Comparison of ENCODE assay signal across 7 cellular contexts in the genomic region with DNA sequence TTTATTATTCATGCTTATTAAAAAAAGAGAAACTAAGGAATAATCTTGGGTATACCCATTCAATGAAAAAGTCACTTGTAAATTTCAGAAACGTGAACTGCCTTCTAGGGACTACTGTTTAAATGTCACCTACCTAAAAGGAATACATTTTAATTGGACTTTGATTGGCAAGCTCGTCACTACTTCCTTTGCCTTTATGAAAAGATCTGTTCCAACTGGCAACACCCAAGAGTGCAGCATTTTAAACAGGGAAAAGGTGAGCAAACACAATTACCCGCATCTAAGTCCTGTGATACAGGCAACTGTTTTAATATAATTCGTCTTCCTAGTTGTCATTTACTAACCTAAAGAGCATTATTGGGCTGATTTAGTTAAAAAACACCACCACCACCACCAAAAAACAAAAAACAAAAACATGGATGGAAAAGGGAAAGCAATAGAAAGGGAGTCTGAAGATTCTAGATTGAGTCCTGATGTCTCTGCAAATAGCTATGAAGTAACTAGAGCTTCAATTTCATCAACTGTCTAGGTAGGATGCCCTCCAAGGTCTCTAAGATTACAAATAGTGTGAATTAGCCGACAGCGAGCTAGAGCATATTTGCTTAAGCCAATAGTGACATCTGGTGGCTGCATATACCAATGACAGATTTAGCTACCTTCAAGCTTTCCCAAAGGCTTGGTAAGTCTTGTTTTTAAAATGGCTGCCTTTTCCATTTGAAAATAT. TPM values are rescaled to one million over a fixed set of nuclear protein-coding genes. Genes with fewer than 3 reads are reported as not detected.
A peak's percentile ranks its signal among the peaks of the same experiment; 100 is the strongest.
DNase-seq lines count a peak whose midpoint lies in the region; ATAC-seq, FAIRE-seq and TF ChIP-seq lines count a peak whose summit lies in the region.

No MANE protein-coding gene starts in this region.

- no peaks in the 10 kb centered on the region for H3K9me3 Mint-ChIP-seq in activated CD4-positive, alpha-beta T cell treated with anti-CD3 and anti-CD28 coated beads, Interleukin-2, amount 10 ng/mL, durations not matched to agents 7 days and 5 days

- no peak overlapping the region for H2AK5ac ChIP-seq in neuronal stem cell (ENCODE audit: low read depth, low read length)

- no peaks in the 10 kb centered on the region for H3K9me3 ChIP-seq in neuronal stem cell (replicated peaks in 1 of 2; ENCODE audit: control insufficient read depth in 2 of 2, insufficient read depth in 1 of 2, low read depth in 1 of 2, low read length in 2 of 2)

- no peaks in the 10 kb centered on the region for H3K27me3 ChIP-seq in neuronal stem cell (ENCODE audit: control insufficient read depth in 3 of 3, insufficient read depth in 3 of 3, low read depth in 1 of 3, low read length in 3 of 3)

- H3K23ac ChIP-seq in neuronal stem cell (ENCODE audit: low read depth, low read length, poor library complexity) = no peak overlapping the region

- H3K27me3 Mint-ChIP-seq in activated CD4-positive, alpha-beta T cell treated with anti-CD3 and anti-CD28 coated beads, Interleukin-2, amount 10 ng/mL, durations not matched to agents 7 days and 5 days = peaks cover 15% of the 10 kb centered on the region

- H3K4me1 ChIP-seq in neuronal stem cell (ENCODE audit: control insufficient read depth in 2 of 2, insufficient read depth in 1 of 2, low read depth in 1 of 2, low read length in 2 of 2) = no peaks in the 10 kb centered on the region

- H2BK15ac ChIP-seq in neuronal stem cell (ENCODE audit: low read length) = no peak overlapping the region

- POLR2A ChIA-PET in activated CD4-positive, alpha-beta T cell treated with anti-CD3 and anti-CD28 coated beads, Interleukin-2, amount 10 ng/mL, durations not matched to agents 7 days and 5 days (lab: Charles Lee) = interaction anchor here (0.6 kb wide), 1 partner anchor 535 kb away, joined by 3 read pairs; no protein-coding TSS in a partner anchor

- no peak overlapping the region for H2AFZ ChIP-seq in neuronal stem cell (ENCODE audit: low read length)

- no peak overlapping the region for H3K4me2 ChIP-seq in neuronal stem cell (ENCODE audit: insufficient read depth, low read length, poor library complexity, severe bottlenecking)

- peak; percentile 85 for DNase-seq in NCI-H460 (ENCODE audit: extremely low read depth, low read depth)
- DNase-seq in activated CD4-positive, alpha-beta T cell treated with anti-CD3 and anti-CD28 coated beads, Interleukin-2, amount 10 ng/mL, durations not matched to agents 7 days and 5 days = peak; percentile 53
- peak; percentile 81 for DNase-seq in fibroblast of villous mesenchyme (ENCODE audit: low read depth)
- peak; percentile 72 for DNase-seq in neuronal stem cell (ENCODE audit: low spot score)

- no peaks in the 10 kb centered on the region for H3K4me1 Mint-ChIP-seq in activated CD4-positive, alpha-beta T cell treated with anti-CD3 and anti-CD28 coated beads, Interleukin-2, amount 10 ng/mL, durations not matched to agents 7 days and 5 days

- no peak overlapping the region for H3K4ac ChIP-seq in neuronal stem cell (ENCODE audit: low read length)

- H3K36me3 Mint-ChIP-seq in activated CD4-positive, alpha-beta T cell treated with anti-CD3 and anti-CD28 coated beads, Interleukin-2, amount 10 ng/mL, durations not matched to agents 7 days and 5 days (ENCODE audit: low read depth) = no peaks in the 10 kb centered on the region

- no peak overlapping the region for H2BK120ac ChIP-seq in neuronal stem cell (ENCODE audit: low read depth, low read length)

- H3K4me3 ChIP-seq in fibroblast of villous mesenchyme (ENCODE audit: low read depth, low read length) = no peak overlapping the region
- no peak overlapping the region for H3K4me3 ChIP-seq in neuronal stem cell (ENCODE audit: low read length in 2 of 2)

- H3K27ac Mint-ChIP-seq in activated CD4-positive, alpha-beta T cell treated with anti-CD3 and anti-CD28 coated beads, Interleukin-2, amount 10 ng/mL, durations not matched to agents 7 days and 5 days = no peak overlapping the region

- ATAC-seq in GM21367 (IDR thresholded peaks at IDR 0.05; ENCODE audit: unreplicated experiment) = peak; percentile 97
- peak; percentile 83 for ATAC-seq in HG03521 (IDR thresholded peaks at IDR 0.05; ENCODE audit: unreplicated experiment)

- no peak overlapping the region for H2BK12ac ChIP-seq in neuronal stem cell (ENCODE audit: low read length)

- H4K91ac ChIP-seq in neuronal stem cell (ENCODE audit: low read depth, low read length, poor library complexity) = no peak overlapping the region

- no CpG with 5 or more reads among the region's 6 CpGs for WGBS in neuronal stem cell (ENCODE audit: extremely low coverage in 2 of 2, insufficient read length in 2 of 2, insufficient replicate concordance in 1 of 2), 2 donors

- H3K79me1 ChIP-seq in neuronal stem cell (ENCODE audit: low read depth, low read length) = no peaks in the 10 kb centered on the region

- no peak overlapping the region for H3K14ac ChIP-seq in neuronal stem cell (ENCODE audit: low read length)

- H3K4me3 Mint-ChIP-seq in activated CD4-positive, alpha-beta T cell treated with anti-CD3 and anti-CD28 coated beads, Interleukin-2, amount 10 ng/mL, durations not matched to agents 7 days and 5 days = no peak overlapping the region

- H3K18ac ChIP-seq in neuronal stem cell (ENCODE audit: low read length) = no peak overlapping the region

- peak; percentile 64 for TF ChIP-seq CTCF in fibroblast of villous mesenchyme (IDR thresholded peaks at IDR 0.05; ENCODE audit: insufficient read depth, low read depth, low read length)

- CTCF ChIA-PET in activated CD4-positive, alpha-beta T cell treated with anti-CD3 and anti-CD28 coated beads, Interleukin-2, amount 10 ng/mL, durations not matched to agents 7 days and 5 days (lab: Charles Lee) = interaction anchor here (0.7 to 1.5 kb wide), 4 partner anchors 9 to 1282 kb away, joined by 3 to 6 read pairs (median 4); no protein-coding TSS in a partner anchor

- H3K36me3 ChIP-seq in neuronal stem cell (replicated peaks in 1 of 2; ENCODE audit: control insufficient read depth in 2 of 2, insufficient read depth in 2 of 2, low read length in 2 of 2) = no peaks in the 10 kb centered on the region

- no peak overlapping the region for H3K27ac ChIP-seq in neuronal stem cell (replicated peaks; ENCODE audit: low read length)

- no peak overlapping the region for H3K9ac ChIP-seq in neuronal stem cell (ENCODE audit: low read depth, low read length, poor library complexity)

- H2BK5ac ChIP-seq in neuronal stem cell (ENCODE audit: low read length) = no peak overlapping the region

- H4K8ac ChIP-seq in neuronal stem cell (ENCODE audit: low read depth, low read length) = no peak overlapping the region

- peak; percentile 99 for FAIRE-seq in G401.6 (lab: Jason Lieb, UNC)

RNA-seq across cellular contexts. Expression of a gene that starts 33.8 kb away (rescaled TPM):
- 17.1 and 24.1 TPM in 2 replicates for total RNA-seq in NCI-H460 (2014; rRNA removed; shearing (Covaris generic))
- 10.2 and 10.9 TPM in 2 replicates for polyA plus RNA-seq in NCI-H460 (2014; cell fraction: nucleus; rRNA removed)
- total RNA-seq in activated CD4-positive, alpha-beta T cell treated with anti-CD3 and anti-CD28 coated beads, Interleukin-2, amount 10 ng/mL, durations not matched to agents 7 days and 5 days = 1 to 10 TPM in 1 of 2 experiments, under 1 TPM in 1; 0.89 to 1.5 TPM
- 1.9 and 4.3 TPM in 2 replicates for total RNA-seq in fibroblast of villous mesenchyme
- 6.6 TPM for polyA plus RNA-seq in neuronal stem cell (2013, experiment 1 of 2)
- 7.8 TPM for polyA plus RNA-seq in neuronal stem cell (2013, experiment 2 of 2)
